Comparison of ENCODE assay signal across 1 cellular context in the genomic region with DNA sequence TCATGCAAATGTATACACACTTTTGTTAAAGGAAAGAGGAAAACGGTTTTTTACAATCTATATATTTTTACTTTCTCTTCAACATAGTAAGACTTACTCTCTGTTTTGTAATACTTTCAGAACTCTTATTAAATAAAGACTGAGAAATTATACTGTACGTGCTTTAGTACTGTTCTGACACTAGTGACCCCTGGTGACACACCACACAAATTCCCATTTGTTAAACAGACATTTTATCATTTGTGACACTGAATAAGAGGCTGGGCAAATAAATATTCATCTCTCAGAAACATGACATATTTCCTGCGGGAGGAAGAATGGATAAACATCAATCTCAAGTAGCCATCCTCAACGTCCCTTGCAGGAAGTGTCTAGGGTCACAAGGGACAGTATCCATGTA.
TF ChIP-seq lines count a peak whose summit lies in the region.

No MANE protein-coding gene starts in this region.

TF ChIP-seq in K562, 482 proteins besides CTCF, POLR2A, EP300 and RAD21 (continued from another document):
- TF ChIP-seq, protein P1, sequence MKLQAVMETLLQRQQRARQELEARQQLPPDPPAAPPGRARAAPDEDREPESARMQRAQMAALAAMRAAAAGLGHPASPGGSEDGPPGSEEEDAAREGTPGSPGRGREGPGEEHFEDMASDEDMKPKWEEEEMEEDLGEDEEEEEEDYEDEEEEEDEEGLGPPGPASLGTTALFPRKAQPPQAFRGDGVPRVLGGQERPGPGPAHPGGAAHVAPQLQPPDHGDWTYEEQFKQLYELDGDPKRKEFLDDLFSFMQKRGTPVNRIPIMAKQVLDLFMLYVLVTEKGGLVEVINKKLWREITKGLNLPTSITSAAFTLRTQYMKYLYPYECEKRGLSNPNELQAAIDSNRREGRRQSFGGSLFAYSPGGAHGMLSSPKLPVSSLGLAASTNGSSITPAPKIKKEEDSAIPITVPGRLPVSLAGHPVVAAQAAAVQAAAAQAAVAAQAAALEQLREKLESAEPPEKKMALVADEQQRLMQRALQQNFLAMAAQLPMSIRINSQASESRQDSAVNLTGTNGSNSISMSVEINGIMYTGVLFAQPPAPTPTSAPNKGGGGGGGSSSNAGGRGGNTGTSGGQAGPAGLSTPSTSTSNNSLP (IDR thresholded peaks at IDR 0.05; ENCODE audit: borderline replicate concordance, low read depth, low read length) = no peak
- no peak for TF ChIP-seq FOXJ2 (tag; IDR thresholded peaks at IDR 0.05)
- TF ChIP-seq CBX2 (IDR thresholded peaks at IDR 0.05; ENCODE audit: insufficient read depth, low read length, poor library complexity, severe bottlenecking) = no peak
- no peak for TF ChIP-seq TRIM28 (IDR thresholded peaks at IDR 0.05)
- TF ChIP-seq ZNF668 (CRISPR knock-in tag; IDR thresholded peaks at IDR 0.05) = no peak
- TF ChIP-seq BACH1 (tag; IDR thresholded peaks at IDR 0.05) = no peak
- TF ChIP-seq MCM7 (IDR thresholded peaks at IDR 0.05) = no peak
- no peak for TF ChIP-seq ZNF507 (tag; conservative IDR thresholded peaks at IDR 0.05)
- TF ChIP-seq RHOXF2B (CRISPR knock-in tag; conservative IDR thresholded peaks at IDR 0.05) = no peak
- TF ChIP-seq RBBP5 (IDR thresholded peaks at IDR 0.05; ENCODE audit: borderline replicate concordance, insufficient read depth, low read length, poor library complexity, severe bottlenecking) = no peak
- no peak for TF ChIP-seq MEF2A (IDR thresholded peaks at IDR 0.05; ENCODE audit: control insufficient read depth, low read depth, low read length)
- TF ChIP-seq RAD51 (IDR thresholded peaks at IDR 0.05; ENCODE audit: borderline replicate concordance, low read depth) = no peak
- no peak for TF ChIP-seq MAFK (IDR thresholded peaks at IDR 0.05; ENCODE audit: low read length)
